Comparison of ENCODE assay signal across 20 cellular contexts in the genomic region with DNA sequence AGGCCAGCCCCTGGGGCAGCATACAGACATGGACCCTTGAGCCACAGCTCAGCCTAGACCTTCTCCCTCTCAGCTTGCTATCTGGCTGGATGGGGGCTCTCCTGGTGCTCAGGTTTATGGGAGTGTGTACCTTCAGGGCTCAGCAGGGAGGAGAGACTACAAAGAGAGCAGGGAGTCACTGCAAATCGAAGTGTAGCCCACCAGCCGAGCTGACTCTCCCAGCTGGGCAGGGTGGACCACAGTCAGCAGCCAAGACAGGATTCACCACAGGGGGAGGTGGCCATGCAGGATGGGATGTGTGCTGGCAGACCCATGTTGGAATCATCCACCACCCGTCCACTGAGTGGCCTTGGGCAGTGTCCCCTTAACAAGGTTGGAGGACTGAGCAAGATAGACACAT.
DNase-seq lines count a peak whose midpoint lies in the region; ATAC-seq, FAIRE-seq and TF ChIP-seq lines count a peak whose summit lies in the region.
"Had no signal": no experiment of that assay in that cellular context is flagged by ENCODE, and none has a peak within 500 bp of the region (broad histone marks: within the 10 kb centered on the region; RNA-seq: fewer than 3 reads in every experiment).

No MANE protein-coding gene starts in this region.

- H3K4me1 ChIP-seq in right atrium auricular region (no peaks in the 10 kb centered on the region), kidney (ENCODE audit: control insufficient read depth in 1 of 2, insufficient read depth in 1 of 2, low read depth in 1 of 2, low read length in 2 of 2) (peaks cover 0 to 2% of the 10 kb centered on the region in 2 donors), osteoblast (ENCODE audit: insufficient read depth, low read length) (peaks cover 16% of the 10 kb centered on the region)

- no peaks in the 10 kb centered on the region for H3K9me3 Mint-ChIP-seq in chondrocyte (ENCODE audit: low read depth)
- H3K9me3 Mint-ChIP-seq in activated T-helper 2 cell treated with anti-CD3 and anti-CD28 coated beads, Interferon-gamma antibody, Interleukin-2, Interleukin-4, amounts not matched to agents 10 μg/mL and 5 μg/mL and 100 μg/mL, durations not matched to agents 14 hours and 24 hours and 36 hours: no peaks in the 10 kb centered on the region
- no peaks in the 10 kb centered on the region for H3K9me3 Mint-ChIP-seq in activated CD4-positive, alpha-beta T cell treated with anti-CD3 and anti-CD28 coated beads for 36 hours (ENCODE audit: low read depth)
- H3K9me3 Mint-ChIP-seq: CD4-positive, alpha-beta memory T cell; H9; HFFc6 had no signal

- no peaks in the 10 kb centered on the region for H3K36me3 Mint-ChIP-seq in chondrocyte (ENCODE audit: low read depth)
- H3K36me3 Mint-ChIP-seq in activated T-helper 2 cell treated with anti-CD3 and anti-CD28 coated beads, Interferon-gamma antibody, Interleukin-2, Interleukin-4, amounts not matched to agents 10 μg/mL and 5 μg/mL and 100 μg/mL, durations not matched to agents 14 hours and 24 hours and 36 hours (ENCODE audit: low read depth): no peaks in the 10 kb centered on the region
- no peaks in the 10 kb centered on the region for H3K36me3 Mint-ChIP-seq in activated CD4-positive, alpha-beta T cell treated with anti-CD3 and anti-CD28 coated beads for 36 hours (ENCODE audit: low read depth)
- H3K36me3 Mint-ChIP-seq: CD4-positive, alpha-beta memory T cell had no signal

- POLR2A ChIA-PET in activated CD4-positive, alpha-beta T cell treated with anti-CD3 and anti-CD28 coated beads for 36 hours (lab: Charles Lee): no interaction called here

- H3K4me3 Mint-ChIP-seq in chondrocyte (ENCODE audit: unreplicated experiment): no peak overlapping the region
- H3K4me3 Mint-ChIP-seq in activated T-helper 2 cell treated with anti-CD3 and anti-CD28 coated beads, Interferon-gamma antibody, Interleukin-2, Interleukin-4, amounts not matched to agents 10 μg/mL and 5 μg/mL and 100 μg/mL, durations not matched to agents 14 hours and 24 hours and 36 hours (ENCODE audit: low read depth): no peak overlapping the region
- no peak overlapping the region for H3K4me3 Mint-ChIP-seq in activated CD4-positive, alpha-beta T cell treated with anti-CD3 and anti-CD28 coated beads for 36 hours
- H3K4me3 Mint-ChIP-seq: CD4-positive, alpha-beta memory T cell; H9; HFFc6 had no signal

- peaks cover 43% of the 10 kb centered on the region for H3K4me1 Mint-ChIP-seq in chondrocyte (ENCODE audit: low read depth)
- no peaks in the 10 kb centered on the region for H3K4me1 Mint-ChIP-seq in activated T-helper 2 cell treated with anti-CD3 and anti-CD28 coated beads, Interferon-gamma antibody, Interleukin-2, Interleukin-4, amounts not matched to agents 10 μg/mL and 5 μg/mL and 100 μg/mL, durations not matched to agents 14 hours and 24 hours and 36 hours (ENCODE audit: low read depth)
- no peaks in the 10 kb centered on the region for H3K4me1 Mint-ChIP-seq in activated CD4-positive, alpha-beta T cell treated with anti-CD3 and anti-CD28 coated beads for 36 hours
- H3K4me1 Mint-ChIP-seq: CD4-positive, alpha-beta memory T cell had no signal

- H3K27ac ChIP-seq in right atrium auricular region: no peak overlapping the region
- no peak overlapping the region for H3K27ac ChIP-seq in kidney (ENCODE audit: low read depth in 2 of 2, low read length in 2 of 2)
- H3K27ac ChIP-seq in osteoblast (ENCODE audit: low read depth, low read length): no peak overlapping the region

- H3K4me3 ChIP-seq in right atrium auricular region (no peak overlapping the region), kidney (ENCODE audit: low read length in 2 of 2) (no peak overlapping the region), osteoblast (ENCODE audit: insufficient read depth, low read length) (no peak overlapping the region)

- H3K9me3 ChIP-seq in right atrium auricular region (no peaks in the 10 kb centered on the region), kidney (ENCODE audit: control insufficient read depth in 1 of 2, low read length in 2 of 2) (no peaks in the 10 kb centered on the region), osteoblast (ENCODE audit: low read depth, low read length) (no peaks in the 10 kb centered on the region)

- intact Hi-C loops in left cardiac atrium (cut with DNase I): no loop called here
- intact Hi-C loops in kidney (cut with DNase I): no loop called here
- intact Hi-C loops in activated T-helper 2 cell treated with anti-CD3 and anti-CD28 coated beads, Interferon-gamma antibody, Interleukin-2, Interleukin-4, amounts not matched to agents 10 μg/mL and 5 μg/mL and 100 μg/mL, durations not matched to agents 14 hours and 24 hours and 36 hours (cut with micrococcal nuclease): no loop called here
- intact Hi-C loops in activated CD4-positive, alpha-beta T cell treated with anti-CD3 and anti-CD28 coated beads for 36 hours (cut with DNase I, micrococcal nuclease): no loop called here

- DNase-seq in left cardiac atrium (peak; percentile 6), right atrium auricular region (ENCODE audit: low spot score) (no peak), chondrocyte (ENCODE audit: low spot score) (peak; percentile 54), kidney (peak; percentile 15), osteoblast (ENCODE audit: insufficient read length, low spot score, missing footprints) (peak; percentile 19), H4 (ENCODE audit: low spot score) (no peak)
- DNase-seq in activated T-helper 2 cell treated with anti-CD3 and anti-CD28 coated beads, Interferon-gamma antibody, Interleukin-2, Interleukin-4, amounts not matched to agents 10 μg/mL and 5 μg/mL and 100 μg/mL, durations not matched to agents 14 hours and 24 hours and 36 hours (ENCODE audit: low spot score): no peak
- no peak for DNase-seq in activated CD4-positive, alpha-beta T cell treated with anti-CD3 and anti-CD28 coated beads for 36 hours
- DNase-seq: C1 segment of cervical spinal cord; Calu3; CD4-positive, alpha-beta memory T cell; COR-L47; DMS53; DMS79 treated with DMSO at 0.1 percent for 48 hours; GF-D8; GOT3; H9; HFFc6 had no signal

- H3K9ac ChIP-seq in kidney (ENCODE audit: low read length in 2 of 2): no peak overlapping the region

- H3K36me3 ChIP-seq in right atrium auricular region (no peaks in the 10 kb centered on the region), kidney (ENCODE audit: control insufficient read depth in 1 of 2, insufficient read depth in 2 of 2, low read length in 2 of 2) (no peaks in the 10 kb centered on the region), osteoblast (ENCODE audit: insufficient read depth, low read length) (no peaks in the 10 kb centered on the region)

- H3K27ac Mint-ChIP-seq in chondrocyte (ENCODE audit: unreplicated experiment): no peak overlapping the region
- H3K27ac Mint-ChIP-seq in activated T-helper 2 cell treated with anti-CD3 and anti-CD28 coated beads, Interferon-gamma antibody, Interleukin-2, Interleukin-4, amounts not matched to agents 10 μg/mL and 5 μg/mL and 100 μg/mL, durations not matched to agents 14 hours and 24 hours and 36 hours: no peak overlapping the region
- H3K27ac Mint-ChIP-seq in activated CD4-positive, alpha-beta T cell treated with anti-CD3 and anti-CD28 coated beads for 36 hours: no peak overlapping the region
- H3K27ac Mint-ChIP-seq: HFFc6 had no signal

- TF ChIP-seq CTCF in right atrium auricular region (IDR thresholded peaks at IDR 0.05) (no peak), chondrocyte (IDR thresholded peaks at IDR 0.05) (no peak), kidney (IDR thresholded peaks at IDR 0.05; ENCODE audit: borderline replicate concordance, extremely low read depth, insufficient read depth) (no peak), osteoblast (IDR thresholded peaks at IDR 0.05; ENCODE audit: extremely low read depth, low read depth, low read length) (no peak)

- no peak for ATAC-seq in left cardiac atrium
- ATAC-seq in activated CD4-positive, alpha-beta T cell treated with anti-CD3 and anti-CD28 coated beads for 36 hours: no peak
- ATAC-seq: HCT116 had no signal

- FAIRE-seq in kidney (lab: Jason Lieb, UNC): no peak
- FAIRE-seq: GM12892 had no signal

- CTCF ChIA-PET in activated CD4-positive, alpha-beta T cell treated with anti-CD3 and anti-CD28 coated beads for 36 hours (lab: Charles Lee): no interaction called here

- H2AFZ ChIP-seq in osteoblast (ENCODE audit: low read length): no peak overlapping the region

- H3K79me2 ChIP-seq in osteoblast (ENCODE audit: insufficient read depth, low read length): no peaks in the 10 kb centered on the region

- H3K27me3 ChIP-seq in right atrium auricular region: no peaks in the 10 kb centered on the region
- H3K27me3 ChIP-seq in osteoblast (ENCODE audit: insufficient read depth, low read length): peaks cover 10% of the 10 kb centered on the region

- no peak overlapping the region for H3K4me2 ChIP-seq in osteoblast (ENCODE audit: insufficient read depth, low read length)

- H4K20me1 ChIP-seq in osteoblast (ENCODE audit: insufficient read depth, low read length): peaks cover 87% of the 10 kb centered on the region

- H3K27me3 Mint-ChIP-seq in chondrocyte (ENCODE audit: low read depth): no peaks in the 10 kb centered on the region
- H3K27me3 Mint-ChIP-seq in activated T-helper 2 cell treated with anti-CD3 and anti-CD28 coated beads, Interferon-gamma antibody, Interleukin-2, Interleukin-4, amounts not matched to agents 10 μg/mL and 5 μg/mL and 100 μg/mL, durations not matched to agents 14 hours and 24 hours and 36 hours (ENCODE audit: low read depth): peaks cover 6% of the 10 kb centered on the region
- H3K27me3 Mint-ChIP-seq in activated CD4-positive, alpha-beta T cell treated with anti-CD3 and anti-CD28 coated beads for 36 hours: peaks cover 9% of the 10 kb centered on the region

Comparison
In these comparisons a context has a peak if more than half of its experiments do, and no peak if none do; other contexts are left out.
1. DNase-seq: peak in left cardiac atrium (single experiment), chondrocyte (single experiment), kidney (single experiment) and osteoblast (single experiment); none in right atrium auricular region (single experiment), activated T-helper 2 cell treated with anti-CD3 and anti-CD28 coated beads, Interferon-gamma antibody, Interleukin-2, Interleukin-4, amounts not matched to agents 10 μg/mL and 5 μg/mL and 100 μg/mL, durations not matched to agents 14 hours and 24 hours and 36 hours (single experiment), H4 (single experiment) and activated CD4-positive, alpha-beta T cell treated with anti-CD3 and anti-CD28 coated beads for 36 hours (single experiment).